In the genomic region with DNA sequence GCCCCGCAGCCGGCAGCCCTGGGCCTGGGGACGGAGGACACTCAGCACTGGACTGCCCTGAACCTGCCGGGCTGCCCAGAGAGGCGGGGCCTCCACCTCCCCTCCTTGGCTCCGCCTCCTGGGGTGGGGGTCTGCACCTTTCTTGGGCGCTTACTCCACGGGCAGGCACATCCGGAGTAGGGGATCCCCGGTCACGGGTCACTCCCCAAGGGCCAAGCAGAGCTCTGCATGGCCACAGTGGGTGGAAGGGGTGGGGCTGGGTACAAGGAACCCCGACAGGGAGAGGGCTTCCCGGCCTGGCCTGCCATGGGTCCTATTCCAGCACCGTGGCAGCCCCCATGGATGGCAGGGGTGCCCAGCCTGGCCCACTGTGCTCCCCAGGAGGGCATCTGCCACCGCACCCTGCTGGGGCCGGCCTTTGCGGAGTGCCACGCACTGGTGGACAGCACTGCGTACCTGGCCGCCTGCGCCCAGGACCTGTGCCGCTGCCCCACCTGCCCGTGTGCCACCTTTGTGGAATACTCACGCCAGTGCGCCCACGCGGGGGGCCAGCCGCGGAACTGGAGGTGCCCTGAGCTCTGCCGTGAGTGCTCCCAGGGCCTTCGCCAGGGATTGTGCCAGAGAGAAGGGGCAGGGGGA, we compare ENCODE assay signal across 24 cellular contexts. TPM values are rescaled to one million over a fixed set of nuclear protein-coding genes. Genes with fewer than 3 reads are reported as not detected.
DNase-seq lines count a peak whose midpoint lies in the region; ATAC-seq, FAIRE-seq and TF ChIP-seq lines count a peak whose summit lies in the region.
"Had no signal": no experiment of that assay in that cellular context is flagged by ENCODE, and none has a peak within 500 bp of the region (broad histone marks: within the 10 kb centered on the region; RNA-seq: fewer than 3 reads in every experiment).

No MANE protein-coding gene starts in this region.

- peak; percentile 31 for DNase-seq in GM12892 (ENCODE audit: insufficient read length)
- DNase-seq in right cardiac atrium: peak; percentile 6 to 53 (median 34)
- peak; percentile 12 to 48 for DNase-seq in psoas muscle
- no peak for DNase-seq in GF-D8 (lab: John Stamatoyannopoulos, UW)
- no peak for DNase-seq in mucosa of gallbladder (ENCODE audit: low spot score)
- DNase-seq: caudate nucleus, NCI-H2081 treated with DMSO at 0.1 percent for 48 hours, NCI-H345, NCI-H748 treated with DMSO at 0.1 percent for 48 hours, T-helper 9 cell had no signal

- no peak overlapping the region for H3K4me3 ChIP-seq in right cardiac atrium (ENCODE audit: low read length)
- no peak overlapping the region for H3K4me3 ChIP-seq in psoas muscle
- H3K4me3 ChIP-seq: ascending aorta, upper lobe of left lung had no signal

- H3K4me1 ChIP-seq in right cardiac atrium (ENCODE audit: control insufficient read depth, insufficient read depth, low read length) (no peaks in the 10 kb centered on the region), psoas muscle (no peaks in the 10 kb centered on the region)
- H3K4me1 ChIP-seq: ascending aorta, parathyroid adenoma, upper lobe of left lung had no signal

- 84% methylated on average over 31 of the region's 31 CpGs for WGBS in right cardiac atrium
- 73 to 83% (median 81%) methylated on average over 27 to 31 of the region's 31 CpGs for WGBS in psoas muscle, 3 donors

- TF ChIP-seq EP300 in Ishikawa (IDR thresholded peaks at IDR 0.05; ENCODE audit: borderline replicate concordance): no peak

- H3K27ac ChIP-seq in right cardiac atrium (ENCODE audit: low read length): no peak overlapping the region
- H3K27ac ChIP-seq in psoas muscle: no peak overlapping the region
- H3K27ac ChIP-seq: ascending aorta, parathyroid adenoma, upper lobe of left lung, WERI-Rb-1 had no signal

- H3K9me3 ChIP-seq in right cardiac atrium (ENCODE audit: control insufficient read depth, low read length): no peaks in the 10 kb centered on the region
- no peaks in the 10 kb centered on the region for H3K9me3 ChIP-seq in psoas muscle
- H3K9me3 ChIP-seq: ascending aorta, upper lobe of left lung had no signal

- no peak for ATAC-seq in right cardiac atrium
- no peak for ATAC-seq in psoas muscle
- ATAC-seq in GM21360 (IDR thresholded peaks at IDR 0.05; ENCODE audit: unreplicated experiment): no peak
- ATAC-seq in GM19452 (IDR thresholded peaks at IDR 0.05; ENCODE audit: unreplicated experiment): no peak
- ATAC-seq: CD8-positive, alpha-beta T cell; naive thymus-derived CD8-positive, alpha-beta T cell had no signal

- no peak for TF ChIP-seq CTCF in psoas muscle (IDR thresholded peaks at IDR 0.05)

- FAIRE-seq in GM12892 (lab: Jason Lieb, UNC): no peak
- FAIRE-seq: G401.6, H1 had no signal

- no peak for TF ChIP-seq POLR2A in GM12892 (IDR thresholded peaks at IDR 0.05; ENCODE audit: low read depth, low read length)

- no peaks in the 10 kb centered on the region for H3K36me3 ChIP-seq in psoas muscle (ENCODE audit: insufficient read depth in 1 of 2, low read depth in 1 of 2)
- H3K36me3 ChIP-seq: ascending aorta, upper lobe of left lung, WERI-Rb-1 had no signal

- TF ChIP-seq RAD21 in Ishikawa (IDR thresholded peaks at IDR 0.05; ENCODE audit: low read depth): no peak

- intact Hi-C loops in right cardiac atrium (cut with DNase I) (no loop called here), psoas muscle (cut with DNase I) (no loop called here)

- no peaks in the 10 kb centered on the region for H3K27me3 ChIP-seq in right cardiac atrium (ENCODE audit: control insufficient read depth, insufficient read depth)
- H3K27me3 ChIP-seq in psoas muscle (ENCODE audit: insufficient read depth in 3 of 3, low read length in 2 of 3): peaks cover 0 to 69% (median 6%) of the 10 kb centered on the region in 3 donors
- H3K27me3 ChIP-seq: ascending aorta had no signal

TF ChIP-seq in Ishikawa, 13 proteins besides CTCF, POLR2A, EP300 and RAD21:
- TF ChIP-seq EGR1 (IDR thresholded peaks at IDR 0.05) (no peak), MAX (IDR thresholded peaks at IDR 0.05) (no peak), YY1 (IDR thresholded peaks at IDR 0.05; ENCODE audit: low read depth) (no peak), ZBTB7A (IDR thresholded peaks at IDR 0.05; ENCODE audit: low read depth) (peak; percentile 32; the same call in 1 of the 2 replicates), CEBPB (IDR thresholded peaks at IDR 0.05) (no peak), FOXM1 (IDR thresholded peaks at IDR 0.05; ENCODE audit: borderline replicate concordance, low read depth) (no peak), CREB1 (IDR thresholded peaks at IDR 0.05; ENCODE audit: low read depth) (no peak), TCF12 (IDR thresholded peaks at IDR 0.05; ENCODE audit: low read depth) (no peak)
- TF ChIP-seq, protein P1, sequence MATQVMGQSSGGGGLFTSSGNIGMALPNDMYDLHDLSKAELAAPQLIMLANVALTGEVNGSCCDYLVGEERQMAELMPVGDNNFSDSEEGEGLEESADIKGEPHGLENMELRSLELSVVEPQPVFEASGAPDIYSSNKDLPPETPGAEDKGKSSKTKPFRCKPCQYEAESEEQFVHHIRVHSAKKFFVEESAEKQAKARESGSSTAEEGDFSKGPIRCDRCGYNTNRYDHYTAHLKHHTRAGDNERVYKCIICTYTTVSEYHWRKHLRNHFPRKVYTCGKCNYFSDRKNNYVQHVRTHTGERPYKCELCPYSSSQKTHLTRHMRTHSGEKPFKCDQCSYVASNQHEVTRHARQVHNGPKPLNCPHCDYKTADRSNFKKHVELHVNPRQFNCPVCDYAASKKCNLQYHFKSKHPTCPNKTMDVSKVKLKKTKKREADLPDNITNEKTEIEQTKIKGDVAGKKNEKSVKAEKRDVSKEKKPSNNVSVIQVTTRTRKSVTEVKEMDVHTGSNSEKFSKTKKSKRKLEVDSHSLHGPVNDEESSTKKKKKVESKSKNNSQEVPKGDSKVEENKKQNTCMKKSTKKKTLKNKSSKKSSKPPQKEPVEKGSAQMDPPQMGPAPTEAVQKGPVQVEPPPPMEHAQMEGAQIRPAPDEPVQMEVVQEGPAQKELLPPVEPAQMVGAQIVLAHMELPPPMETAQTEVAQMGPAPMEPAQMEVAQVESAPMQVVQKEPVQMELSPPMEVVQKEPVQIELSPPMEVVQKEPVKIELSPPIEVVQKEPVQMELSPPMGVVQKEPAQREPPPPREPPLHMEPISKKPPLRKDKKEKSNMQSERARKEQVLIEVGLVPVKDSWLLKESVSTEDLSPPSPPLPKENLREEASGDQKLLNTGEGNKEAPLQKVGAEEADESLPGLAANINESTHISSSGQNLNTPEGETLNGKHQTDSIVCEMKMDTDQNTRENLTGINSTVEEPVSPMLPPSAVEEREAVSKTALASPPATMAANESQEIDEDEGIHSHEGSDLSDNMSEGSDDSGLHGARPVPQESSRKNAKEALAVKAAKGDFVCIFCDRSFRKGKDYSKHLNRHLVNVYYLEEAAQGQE (IDR thresholded peaks at IDR 0.05; ENCODE audit: low read depth): no peak
TF ChIP-seq in Ishikawa: peak in this region for 1.

RNA-seq across cellular contexts. Expression of gene MUC5B, which starts 5.4 kb away (rescaled TPM):
- polyA plus RNA-seq in GM12892 (2012; ENCODE audit: missing spikeins): 0.02 TPM
- total RNA-seq in right cardiac atrium (not detected), psoas muscle (under 1 TPM in 3 of 4 donors, not detected in 1; 0.02 to 0.41 (median 0.20) TPM), mucosa of gallbladder (8,095 TPM)
- polyA plus RNA-seq in right cardiac atrium (under 0.01 TPM), psoas muscle (under 1 TPM in 1 of 3 donors, not detected in 2; under 0.01 TPM)
- total RNA-seq: activated T-helper 1 cell treated with anti-CD3 and anti-CD28 coated beads, Interleukin-12 subunit alpha, Interleukin-12 subunit beta, Interleukin-2, Interleukin-4 antibody, amounts not matched to agents 30 ng/mL and 10 ng/mL and 1 ng/mL, durations not matched to agents 14 hours and 24 hours and 36 hours; CD8-positive, alpha-beta T cell; dermis microvascular lymphatic vessel endothelial cell; naive thymus-derived CD8-positive, alpha-beta T cell; RPMI7951 had no signal
- polyA plus RNA-seq: naive thymus-derived CD8-positive, alpha-beta T cell had no signal

Comparison
In these comparisons a context has a peak if more than half of its experiments do, and no peak if none do; other contexts are left out.
1. DNase-seq: peak in GM12892 (single experiment), right cardiac atrium (3 of 3) and psoas muscle (2 of 2); none in GF-D8 (single experiment) and mucosa of gallbladder (single experiment).
2. RNA of gene MUC5B, which starts 5.4 kb away (total RNA-seq): 8,095 TPM in mucosa of gallbladder (single experiment); 0.02 to 0.41 TPM in psoas muscle and not detected in right cardiac atrium; every median in the first group is over 1,000 times any median in the second.